24 cellular contexts compared by ENCODE assay signal in genomic region chr20:44858959-44859358, GRCh38. TPM values are rescaled to one million over a fixed set of nuclear protein-coding genes. Genes with fewer than 3 reads are reported as not detected.
DNase-seq lines count a peak whose midpoint lies in the region; ATAC-seq, FAIRE-seq and TF ChIP-seq lines count a peak whose summit lies in the region.
"Had no signal": no experiment of that assay in that cellular context is flagged by ENCODE, and none has a peak within 500 bp of the region (broad histone marks: within the 10 kb centered on the region; RNA-seq: fewer than 3 reads in every experiment).

No MANE protein-coding gene starts in this region.

- no peaks in the 10 kb centered on the region for H3K27me3 ChIP-seq in A673 (replicated peaks; ENCODE audit: insufficient read depth, low read depth, low read length, poor library complexity)
- H3K27me3 ChIP-seq: Peyer's patch had no signal

- intact Hi-C loops in A673 (cut with micrococcal nuclease; ENCODE audit: unreplicated experiment) (no loop called here), cardiac septum (cut with DNase I) (no loop called here)

- no peaks in the 10 kb centered on the region for H3K27me3 Mint-ChIP-seq in activated naive CD8-positive, alpha-beta T cell treated with anti-CD3 and anti-CD28 coated beads, Interleukin-2, amount 50 U/mL, for 24 hours
- H3K27me3 Mint-ChIP-seq: CD4-positive, alpha-beta memory T cell had no signal

- peaks cover 14% of the 10 kb centered on the region for H3K4me1 Mint-ChIP-seq in activated naive CD8-positive, alpha-beta T cell treated with anti-CD3 and anti-CD28 coated beads, Interleukin-2, amount 50 U/mL, for 24 hours

- no peaks in the 10 kb centered on the region for H3K9me3 ChIP-seq in A673 (ENCODE audit: low read depth, low read length, poor library complexity, severe bottlenecking)
- H3K9me3 ChIP-seq: Peyer's patch had no signal

- H3K4me1 ChIP-seq in A673 (ENCODE audit: insufficient read depth, low read length, poor library complexity, severe bottlenecking), result no peaks in the 10 kb centered on the region

- no peak overlapping the region for H3K4me3 Mint-ChIP-seq in activated naive CD8-positive, alpha-beta T cell treated with anti-CD3 and anti-CD28 coated beads, Interleukin-2, amount 50 U/mL, for 24 hours
- H3K4me3 Mint-ChIP-seq: CD4-positive, alpha-beta memory T cell; nephron progenitor cell had no signal

- CTCF ChIA-PET in A673 (lab: Charles Lee), result no interaction called here

- FAIRE-seq in HTR-8/SVneo (lab: Jason Lieb, UNC), result peak; percentile 95
- FAIRE-seq: GM12878 had no signal

- no peaks in the 10 kb centered on the region for H3K36me3 Mint-ChIP-seq in activated naive CD8-positive, alpha-beta T cell treated with anti-CD3 and anti-CD28 coated beads, Interleukin-2, amount 50 U/mL, for 24 hours (ENCODE audit: low read depth)
- H3K36me3 Mint-ChIP-seq: CD4-positive, alpha-beta memory T cell had no signal

- peak; percentile 6 for DNase-seq in A673 (ENCODE audit: low spot score)
- DNase-seq in HTR-8/SVneo (ENCODE audit: insufficient read length, low spot score), result no peak
- DNase-seq in SW480 (ENCODE audit: low spot score), result peak; percentile 53
- DNase-seq in glomerular visceral epithelial cell (ENCODE audit: extremely low spot score), result peak; percentile 11
- no peak for DNase-seq in cardiac septum (ENCODE audit: low spot score)
- DNase-seq in activated naive CD8-positive, alpha-beta T cell treated with anti-CD3 and anti-CD28 coated beads, Interleukin-2, amount 50 U/mL, for 24 hours, result no peak
- no peak for DNase-seq in activated CD8-positive, alpha-beta memory T cell treated with anti-CD3 and anti-CD28 coated beads, Interleukin-2, amount 50 U/mL, for 4 hours
- DNase-seq: ACHN; activated CD8-positive, alpha-beta memory T cell treated with anti-CD3 and anti-CD28 coated beads for 24 hours; amygdala; GM23248; NCI-H2081; NCI-H748 treated with DMSO at 0.1 percent for 48 hours; nephron progenitor cell; Peyer's patch; stimulated activated naive CD4-positive, alpha-beta T cell treated with Interleukin-2 at 50 U/mL for 16 hours; SW 1271 had no signal

- no peaks in the 10 kb centered on the region for H3K36me3 ChIP-seq in A673 (ENCODE audit: insufficient read depth, low read length, poor library complexity, severe bottlenecking)
- H3K36me3 ChIP-seq: Peyer's patch had no signal

- BruUV-seq in A673 (replicated peaks; lab: Mats Ljungman, UMichigan), result no TSS peak

- no peak for TF ChIP-seq CTCF in A673 (conservative IDR thresholded peaks at IDR 0.05; ENCODE audit: low read depth, low read length)

- POLR2A ChIA-PET in A673 (lab: Charles Lee; ENCODE audit: low non-redundant PET), result no interaction called here

- no peak overlapping the region for H3K27ac Mint-ChIP-seq in activated naive CD8-positive, alpha-beta T cell treated with anti-CD3 and anti-CD28 coated beads, Interleukin-2, amount 50 U/mL, for 24 hours
- H3K27ac Mint-ChIP-seq: activated T-helper 2 cell treated with anti-CD3 and anti-CD28 coated beads, Interferon-gamma antibody, Interleukin-2, Interleukin-4, amounts not matched to agents 10 μg/mL and 5 μg/mL and 100 μg/mL, durations not matched to agents 14 hours and 24 hours and 36 hours had no signal

- H3K4me3 ChIP-seq in A673 (ENCODE audit: low read depth, low read length, poor library complexity, severe bottlenecking), result no peak overlapping the region
- H3K4me3 ChIP-seq: GM12878, GM23248, Peyer's patch had no signal

- H3K27ac ChIP-seq in A673 (ENCODE audit: low read depth, low read length, poor library complexity, severe bottlenecking), result no peak overlapping the region
- H3K27ac ChIP-seq: GM23248, Peyer's patch, VCaP had no signal

- H3K9me3 Mint-ChIP-seq in activated naive CD8-positive, alpha-beta T cell treated with anti-CD3 and anti-CD28 coated beads, Interleukin-2, amount 50 U/mL, for 24 hours, result no peaks in the 10 kb centered on the region
- H3K9me3 Mint-ChIP-seq: activated T-helper 2 cell treated with anti-CD3 and anti-CD28 coated beads, Interferon-gamma antibody, Interleukin-2, Interleukin-4, amounts not matched to agents 10 μg/mL and 5 μg/mL and 100 μg/mL, durations not matched to agents 14 hours and 24 hours and 36 hours; CD4-positive, alpha-beta memory T cell had no signal

- no peak for ATAC-seq in GM21825 (IDR thresholded peaks at IDR 0.05; ENCODE audit: unreplicated experiment)
- no peak for ATAC-seq in activated naive CD8-positive, alpha-beta T cell treated with anti-CD3 and anti-CD28 coated beads, Interleukin-2, amount 50 U/mL, for 24 hours
- ATAC-seq: GM12878 had no signal

RNA-seq across cellular contexts. Expression of gene YWHAB, which starts 26.5 kb away (rescaled TPM):
- total RNA-seq in A673 (2021), result 204 and 224 TPM in 2 replicates
- 118 TPM for total RNA-seq in cardiac septum

RNA-seq across cellular contexts. Expression of gene RIMS4, which starts 48.6 kb away (rescaled TPM):
- total RNA-seq in A673 (2021), result 0.24 and 0.39 TPM in 2 replicates
- total RNA-seq in cardiac septum, result 0.27 TPM
- total RNA-seq: activated T-helper 2 cell treated with anti-CD3 and anti-CD28 coated beads, Interferon-gamma antibody, Interleukin-2, Interleukin-4, amounts not matched to agents 10 μg/mL and 5 μg/mL and 100 μg/mL, durations not matched to agents 14 hours and 24 hours and 36 hours; CD4-positive, alpha-beta memory T cell; lung microvascular endothelial cell; pulmonary artery endothelial cell had no signal

RNA-seq across cellular contexts. Expression of gene PABPC1L, which starts 50.9 kb away (rescaled TPM):
- total RNA-seq in A673 (2021), result 42.2 and 47.7 TPM in 2 replicates
- total RNA-seq in cardiac septum, result 4.7 TPM

Comparison
In these comparisons a context has a peak if more than half of its experiments do, and no peak if none do; other contexts are left out.
1. DNase-seq: peak in A673 (single experiment), SW480 (single experiment) and glomerular visceral epithelial cell (single experiment); none in HTR-8/SVneo (single experiment), cardiac septum (single experiment), activated naive CD8-positive, alpha-beta T cell treated with anti-CD3 and anti-CD28 coated beads, Interleukin-2, amount 50 U/mL, for 24 hours (single experiment) and activated CD8-positive, alpha-beta memory T cell treated with anti-CD3 and anti-CD28 coated beads, Interleukin-2, amount 50 U/mL, for 4 hours (single experiment).